ENCODE assay signal across 1 cellular context in the genomic region with DNA sequence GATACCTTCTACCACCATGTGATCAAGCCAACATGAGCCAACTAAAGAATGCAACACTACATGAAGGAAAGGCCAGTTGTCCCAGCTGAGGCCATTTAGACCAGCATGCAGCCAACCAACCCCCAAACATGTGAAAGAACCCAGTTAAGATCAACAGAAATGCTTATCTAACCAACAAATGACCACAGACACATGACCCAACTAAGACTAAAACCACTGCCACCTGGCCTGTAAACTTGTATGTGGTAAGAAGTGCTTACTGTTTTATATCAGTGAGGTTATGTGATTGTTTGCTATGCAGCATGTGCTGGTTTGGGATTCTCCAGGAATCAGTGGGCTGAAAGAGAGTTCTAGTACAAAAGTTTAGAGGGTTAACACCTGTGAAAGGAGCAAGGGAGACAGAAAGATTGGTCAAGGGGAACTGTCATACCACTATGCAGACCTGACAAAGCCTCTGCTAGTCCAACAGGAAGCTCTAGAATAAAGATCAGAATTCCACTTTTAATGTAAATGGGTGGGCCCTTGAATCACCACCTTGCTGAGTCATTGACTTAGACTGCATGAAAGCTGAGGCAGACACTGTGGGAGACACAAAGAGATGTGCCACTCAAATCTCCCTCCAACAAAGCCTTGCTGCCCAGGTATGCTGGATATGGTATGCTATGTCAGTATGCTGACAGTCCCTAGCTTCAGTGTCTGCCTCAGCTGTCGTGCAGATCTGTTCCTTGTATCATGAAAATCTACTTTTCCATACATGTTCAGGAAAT.
TF ChIP-seq lines count a peak whose summit lies in the region.

No MANE protein-coding gene starts in this region.

TF ChIP-seq in HCT116, 20 proteins besides CTCF, POLR2A, EP300 and RAD21 (continued from another document):
- TF ChIP-seq CEBPB (IDR thresholded peaks at IDR 0.05; ENCODE audit: low read depth), result no peak
- TF ChIP-seq, protein P1, sequence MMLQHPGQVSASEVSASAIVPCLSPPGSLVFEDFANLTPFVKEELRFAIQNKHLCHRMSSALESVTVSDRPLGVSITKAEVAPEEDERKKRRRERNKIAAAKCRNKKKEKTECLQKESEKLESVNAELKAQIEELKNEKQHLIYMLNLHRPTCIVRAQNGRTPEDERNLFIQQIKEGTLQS (IDR thresholded peaks at IDR 0.05), result no peak
- peak; percentile 35; the same call in 1 of the 2 replicates for TF ChIP-seq SP1 (IDR thresholded peaks at IDR 0.05; ENCODE audit: low read depth)
- peak; percentile 45; the same call in 1 of the 2 replicates for TF ChIP-seq FOSL1 (IDR thresholded peaks at IDR 0.05; ENCODE audit: low read depth)
- no peak for TF ChIP-seq ZNF274 (IDR thresholded peaks at IDR 0.05; ENCODE audit: low read depth, low read length)
- TF ChIP-seq POLR2AphosphoS5 (IDR thresholded peaks at IDR 0.05; ENCODE audit: low read depth, low read length), result no peak
- peak; percentile 51; the same call in 1 of the 2 replicates for TF ChIP-seq JUND (IDR thresholded peaks at IDR 0.05)
- no peak for TF ChIP-seq ZFX (IDR thresholded peaks at IDR 0.05)
- peak; percentile 54; the same call in 1 of the 2 replicates for TF ChIP-seq CBX3 (IDR thresholded peaks at IDR 0.05; ENCODE audit: low read depth)
- no peak for TF ChIP-seq EZH2phosphoT487 (IDR thresholded peaks at IDR 0.05; ENCODE audit: borderline replicate concordance)
- TF ChIP-seq, protein P2, sequence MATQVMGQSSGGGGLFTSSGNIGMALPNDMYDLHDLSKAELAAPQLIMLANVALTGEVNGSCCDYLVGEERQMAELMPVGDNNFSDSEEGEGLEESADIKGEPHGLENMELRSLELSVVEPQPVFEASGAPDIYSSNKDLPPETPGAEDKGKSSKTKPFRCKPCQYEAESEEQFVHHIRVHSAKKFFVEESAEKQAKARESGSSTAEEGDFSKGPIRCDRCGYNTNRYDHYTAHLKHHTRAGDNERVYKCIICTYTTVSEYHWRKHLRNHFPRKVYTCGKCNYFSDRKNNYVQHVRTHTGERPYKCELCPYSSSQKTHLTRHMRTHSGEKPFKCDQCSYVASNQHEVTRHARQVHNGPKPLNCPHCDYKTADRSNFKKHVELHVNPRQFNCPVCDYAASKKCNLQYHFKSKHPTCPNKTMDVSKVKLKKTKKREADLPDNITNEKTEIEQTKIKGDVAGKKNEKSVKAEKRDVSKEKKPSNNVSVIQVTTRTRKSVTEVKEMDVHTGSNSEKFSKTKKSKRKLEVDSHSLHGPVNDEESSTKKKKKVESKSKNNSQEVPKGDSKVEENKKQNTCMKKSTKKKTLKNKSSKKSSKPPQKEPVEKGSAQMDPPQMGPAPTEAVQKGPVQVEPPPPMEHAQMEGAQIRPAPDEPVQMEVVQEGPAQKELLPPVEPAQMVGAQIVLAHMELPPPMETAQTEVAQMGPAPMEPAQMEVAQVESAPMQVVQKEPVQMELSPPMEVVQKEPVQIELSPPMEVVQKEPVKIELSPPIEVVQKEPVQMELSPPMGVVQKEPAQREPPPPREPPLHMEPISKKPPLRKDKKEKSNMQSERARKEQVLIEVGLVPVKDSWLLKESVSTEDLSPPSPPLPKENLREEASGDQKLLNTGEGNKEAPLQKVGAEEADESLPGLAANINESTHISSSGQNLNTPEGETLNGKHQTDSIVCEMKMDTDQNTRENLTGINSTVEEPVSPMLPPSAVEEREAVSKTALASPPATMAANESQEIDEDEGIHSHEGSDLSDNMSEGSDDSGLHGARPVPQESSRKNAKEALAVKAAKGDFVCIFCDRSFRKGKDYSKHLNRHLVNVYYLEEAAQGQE (IDR thresholded peaks at IDR 0.05; ENCODE audit: low read depth), result no peak
- no peak for TF ChIP-seq TCF7L2 (IDR thresholded peaks at IDR 0.05; ENCODE audit: borderline replicate concordance, extremely low read depth, insufficient read depth, insufficient read length)
- TF ChIP-seq SIN3A (IDR thresholded peaks at IDR 0.05; ENCODE audit: low read depth), result no peak
- no peak for TF ChIP-seq YY1 (IDR thresholded peaks at IDR 0.05; ENCODE audit: extremely low read depth, insufficient replicate concordance, low read depth, low read length)
- TF ChIP-seq EZH2 (IDR thresholded peaks at IDR 0.05), result no peak
- TF ChIP-seq, protein P3, sequence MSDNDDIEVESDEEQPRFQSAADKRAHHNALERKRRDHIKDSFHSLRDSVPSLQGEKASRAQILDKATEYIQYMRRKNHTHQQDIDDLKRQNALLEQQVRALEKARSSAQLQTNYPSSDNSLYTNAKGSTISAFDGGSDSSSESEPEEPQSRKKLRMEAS (IDR thresholded peaks at IDR 0.05), result peak; percentile 32; the same call in 1 of the 2 replicates
- no peak for TF ChIP-seq SRF (IDR thresholded peaks at IDR 0.05; ENCODE audit: low read depth)
